In genomic region chr15:64162869-64163661, GRCh38 we compare ENCODE assay signal across 8 cellular contexts. TPM values are rescaled to one million over a fixed set of nuclear protein-coding genes. Genes with fewer than 3 reads are reported as not detected.
DNase-seq lines count a peak whose midpoint lies in the region; ATAC-seq, FAIRE-seq and TF ChIP-seq lines count a peak whose summit lies in the region.

Gene PPIB (minus strand): TSS chr15:64163022. CDS start chr15:64162986, 36 bp downstream.

- H3K9me3 ChIP-seq in adrenal gland (replicated peaks in 1 of 3) (no peaks in the 10 kb centered on the region), heart right ventricle (no peaks in the 10 kb centered on the region)

- WGBS in adrenal gland, 4 donors, result 0% methylated on average over 11 to 69 of the region's 69 CpGs
- 1% methylated on average over 63 to 69 of the region's 69 CpGs for WGBS in heart right ventricle, 2 donors

- CTCF ChIA-PET in T-cell (lab: Charles Lee), result interaction anchor here (0.5 to 1.2 kb wide), 4 partner anchors 10 to 602 kb away, joined by 3 to 5 read pairs (median 4); partner anchors contain the start of gene CIAO2A (in 1 of the 2)

- POLR2A ChIA-PET in T-cell (lab: Charles Lee), result interaction anchor here (0.6 kb wide), 2 partner anchors 340 to 971 kb away, joined by 3 to 4 read pairs; no protein-coding TSS in a partner anchor

- H3K27me3 ChIP-seq in adrenal gland, result no peaks in the 10 kb centered on the region
- no peaks in the 10 kb centered on the region for H3K27me3 ChIP-seq in heart right ventricle

- H3K36me3 Mint-ChIP-seq in T-cell (peaks cover 24% of the 10 kb centered on the region), progenitor cell of endocrine pancreas (ENCODE audit: insufficient read depth) (peaks cover 17% of the 10 kb centered on the region)

- peak; percentile 96 for FAIRE-seq in GM12892 (lab: Jason Lieb, UNC)

- H3K4me3 Mint-ChIP-seq in T-cell (peak within 1 kb of the TSS; percentile 83 to 87 (median 86)), progenitor cell of endocrine pancreas (ENCODE audit: low read depth) (peak within 1 kb of the TSS; percentile 92)

- H3K4me1 ChIP-seq in adrenal gland (replicated peaks in 1 of 2) (peaks cover 31 to 58% of the 10 kb centered on the region in 2 donors), heart right ventricle (peaks cover 27 to 56% (median 51%) of the 10 kb centered on the region in 9 donors)

- no peaks in the 10 kb centered on the region for H3K27me3 Mint-ChIP-seq in T-cell
- no peaks in the 10 kb centered on the region for H3K27me3 Mint-ChIP-seq in progenitor cell of endocrine pancreas

- H3K27ac Mint-ChIP-seq in T-cell (peak within 1 kb of the TSS; percentile 92 to 95), progenitor cell of endocrine pancreas (peak within 1 kb of the TSS; percentile 96)

- H3K4me1 Mint-ChIP-seq in T-cell (peaks cover 43 to 56% (median 46%) of the 10 kb centered on the region in 3 donors), progenitor cell of endocrine pancreas (ENCODE audit: low read depth) (peaks cover 28% of the 10 kb centered on the region)

- intact Hi-C loops in adrenal gland (cut with DNase I) (no loop called here), heart right ventricle (cut with DNase I) (loop anchor here in 3 of 10 donors (2.0 to 10.0 kb wide), 3 partner anchors 70 to 222 kb away; partner anchors contain the start of genes CIAO2A (in 1 of the 3), CSNK1G1 (in 1 of the 3), PCLAF (in 1 of the 3) and TRIP4 (in 1 of the 3))

- ATAC-seq in HG02852 (IDR thresholded peaks at IDR 0.05; ENCODE audit: unreplicated experiment), result peak; percentile 87
- peak; percentile 94 to 95 (median 94) for ATAC-seq in T-cell (replicated peaks in 1 of 4)
- ATAC-seq in heart right ventricle, result peak; percentile 95 to 98 (median 97)

- peak within 1 kb of the TSS; percentile 77 to 91 (median 84) for H3K27ac ChIP-seq in adrenal gland
- H3K27ac ChIP-seq in heart right ventricle, result peak within 1 kb of the TSS; percentile 78 to 95 (median 90)

- peak; percentile 91 for DNase-seq in GM12892 (ENCODE audit: insufficient read length)
- peak; percentile 79 for DNase-seq in NCI-H1436 treated with DMSO at 0.1 percent for 48 hours (lab: John Stamatoyannopoulos, UW)
- DNase-seq in T-cell, result peak; percentile 89 to 98 (median 95)
- peak; percentile 97 to 99 (median 98) for DNase-seq in adrenal gland
- peak; percentile 97 to 99 for DNase-seq in heart right ventricle
- DNase-seq in progenitor cell of endocrine pancreas (ENCODE audit: low spot score, unreplicated experiment), result peak; percentile 92
- DNase-seq in ureter (ENCODE audit: low spot score), result peak; percentile 98

- H3K9me3 Mint-ChIP-seq in T-cell, result no peaks in the 10 kb centered on the region
- no peaks in the 10 kb centered on the region for H3K9me3 Mint-ChIP-seq in progenitor cell of endocrine pancreas (ENCODE audit: low read depth)

- peak in 4 of 6 experiments; percentile 11 to 34 (median 28) for TF ChIP-seq CTCF in adrenal gland (IDR thresholded peaks at IDR 0.05)
- peak in 8 of 9 donors; percentile 39 to 68 (median 48) for TF ChIP-seq CTCF in heart right ventricle (IDR thresholded peaks at IDR 0.05)
- peak; percentile 54 for TF ChIP-seq CTCF in progenitor cell of endocrine pancreas (IDR thresholded peaks at IDR 0.05; ENCODE audit: unreplicated experiment)

- peak within 1 kb of the TSS; percentile 53 to 91 (median 67) for H3K4me3 ChIP-seq in adrenal gland
- H3K4me3 ChIP-seq in heart right ventricle, result peak within 1 kb of the TSS; percentile 51 to 95 (median 92)

- TF ChIP-seq POLR2A in GM12892 (IDR thresholded peaks at IDR 0.05; ENCODE audit: low read depth, low read length) (peak; percentile 98), adrenal gland (IDR thresholded peaks at IDR 0.05) (peak; percentile 70 to 72)

- peaks cover 0 to 38% of the 10 kb centered on the region in 2 donors for H3K36me3 ChIP-seq in adrenal gland (replicated peaks in 1 of 2)
- peaks cover 0 to 38% (median 36%) of the 10 kb centered on the region in 9 donors for H3K36me3 ChIP-seq in heart right ventricle

RNA-seq across cellular contexts. Expression of gene PPIB, which starts in this region (rescaled TPM):
- 312 TPM for polyA plus RNA-seq in GM12892 (2012; ENCODE audit: missing spikeins)
- 100 to 1,000 TPM; 169 to 260 (median 217) TPM for total RNA-seq in T-cell
- 1,000 to 10,000 TPM in 1 of 8 donors, 100 to 1,000 TPM in 7; 313 to 2,941 (median 534) TPM for total RNA-seq in adrenal gland
- polyA plus RNA-seq in adrenal gland, result 1,000 to 10,000 TPM in 1 of 3 donors, 100 to 1,000 TPM in 2; 611 to 1,206 (median 702) TPM
- total RNA-seq in heart right ventricle, result 100 to 1,000 TPM in 3 of 10 donors, 10 to 100 TPM in 7; 60.3 to 178 (median 83.7) TPM
- 100 to 1,000 TPM; 237 to 600 TPM for polyA plus RNA-seq in heart right ventricle
- 491 and 499 TPM in 2 replicates for total RNA-seq in progenitor cell of endocrine pancreas
- 380 TPM for total RNA-seq in ureter

Comparison
In these comparisons a context has a peak if more than half of its experiments do, and no peak if none do; other contexts are left out.
1. Peak in every context shown above with its lines: DNase-seq, ATAC-seq, H3K4me3 ChIP-seq and H3K27ac ChIP-seq.